Comparison of ENCODE assay signal across 15 cellular contexts in the genomic region with DNA sequence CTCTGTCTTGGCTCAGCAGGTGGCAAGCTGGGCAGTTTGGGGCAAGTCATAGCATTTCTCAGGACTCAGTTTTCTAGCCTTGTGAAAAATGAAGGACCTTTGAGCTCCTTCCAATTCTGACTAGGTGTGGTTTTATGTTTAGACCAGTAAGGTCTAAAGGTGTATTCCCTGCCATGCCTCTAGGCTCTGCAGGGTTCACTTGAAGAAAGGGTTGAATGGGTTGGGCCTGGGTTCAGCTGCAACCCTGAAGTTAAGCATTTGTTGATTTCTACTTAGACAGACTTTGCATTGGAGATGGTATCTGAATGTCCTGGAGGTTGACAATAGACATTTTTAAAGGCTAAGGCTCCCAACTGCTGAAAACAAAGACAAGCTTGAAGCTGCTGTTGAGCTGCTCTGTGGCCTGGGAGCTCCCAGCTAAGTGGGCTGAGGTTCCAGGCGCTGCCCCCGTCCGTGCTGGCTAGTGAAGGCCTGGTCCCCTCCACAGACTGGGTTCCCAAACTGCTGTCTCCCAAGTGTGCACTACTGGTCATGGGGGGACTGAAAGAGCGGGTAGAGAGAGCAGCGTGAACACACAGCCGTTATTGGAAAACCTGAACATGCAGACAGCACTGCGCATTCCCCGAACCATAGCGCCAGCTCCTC.
DNase-seq lines count a peak whose midpoint lies in the region; ATAC-seq and TF ChIP-seq lines count a peak whose summit lies in the region.
"Had no signal": no experiment of that assay in that cellular context is flagged by ENCODE, and none has a peak within 500 bp of the region (broad histone marks: within the 10 kb centered on the region; RNA-seq: fewer than 3 reads in every experiment).

No MANE protein-coding gene starts in this region.

- H3K23ac ChIP-seq in H9 (ENCODE audit: insufficient read length, low read depth, low read length) = no peak overlapping the region

- H4K5ac ChIP-seq in H9 (ENCODE audit: insufficient read length, low read depth, low read length) = no peak overlapping the region

- DNase-seq in H9 (no peak), SJSA1 (ENCODE audit: low read depth in 1 of 2, low spot score in 2 of 2) (no peak), mucosa of descending colon (peak in 1 of 3 donors; percentile 42), SKM-1 (lab: John Stamatoyannopoulos, UW; ENCODE audit: unreplicated experiment) (no peak), SIG-M5 (lab: John Stamatoyannopoulos, UW) (no peak)
- DNase-seq: CD8-positive, alpha-beta memory T cell; DMS79 treated with DMSO at 0.1 percent for 48 hours; NCI-H1105 treated with DMSO at 0.1 percent for 48 hours; NCI-H187; NCI-H226; NCI-H524 treated with DMSO at 0.1 percent for 48 hours; Peyer's patch had no signal

- WGBS in H9 (ENCODE audit: extremely low coverage, insufficient read length, low lambda C conversion rate) = no CpG with 5 or more reads among the region's 9 CpGs

- no peak overlapping the region for H3K4me3 ChIP-seq in SJSA1
- no peak overlapping the region for H3K4me3 ChIP-seq in mucosa of descending colon
- H3K4me3 ChIP-seq: Peyer's patch had no signal

- H2BK5ac ChIP-seq in H9 (ENCODE audit: insufficient read length, low read length) = no peak overlapping the region

- peak overlapping the region; percentile 9; the same call in 1 of the 2 replicates for H3K14ac ChIP-seq in H9 (ENCODE audit: insufficient read depth, low read length)

- H3K4me1 ChIP-seq in H9 (ENCODE audit: insufficient read depth, low read length) (no peaks in the 10 kb centered on the region), SJSA1 (replicated peaks) (peaks cover 83% of the 10 kb centered on the region), mucosa of descending colon (ENCODE audit: low read depth) (peaks cover 12% of the 10 kb centered on the region)

- no peaks in the 10 kb centered on the region for H3K23me2 ChIP-seq in H9 (ENCODE audit: insufficient read length, low read depth, low read length, poor library complexity, severe bottlenecking)

- H3K79me1 ChIP-seq in H9 (ENCODE audit: insufficient read depth, low read depth, low read length, poor library complexity, severe bottlenecking) = no peaks in the 10 kb centered on the region

- no peak overlapping the region for H2BK120ac ChIP-seq in H9 (ENCODE audit: low read depth, low read length, poor library complexity, severe bottlenecking)

- no peak for TF ChIP-seq CTCF in H9 (conservative IDR thresholded peaks at IDR 0.05)
- no peak for TF ChIP-seq CTCF in mucosa of descending colon (IDR thresholded peaks at IDR 0.05)

- no peak overlapping the region for H4K91ac ChIP-seq in H9 (ENCODE audit: insufficient read length, low read depth, low read length)

- H2BK20ac ChIP-seq in H9 (ENCODE audit: low read depth, low read length, poor library complexity, severe bottlenecking) = no peak overlapping the region

- H3K4me3 Mint-ChIP-seq in H9 = no peak overlapping the region
- H3K4me3 Mint-ChIP-seq in stimulated activated memory B cell treated with anti-CD40 and anti-IgM and Interleukin-4, amounts not matched to agents 10 μg/mL and 1 μg/mL and 100 μg/mL, for 72 hours = no peak overlapping the region

- intact Hi-C loops in mucosa of descending colon (cut with DNase I, micrococcal nuclease) = no loop called here

- no peak overlapping the region for H3K9ac ChIP-seq in H9 (ENCODE audit: extremely low read depth, insufficient read length, low read length)

- H3K9me3 ChIP-seq in H9 (ENCODE audit: control insufficient read depth, low read depth, low read length) (no peaks in the 10 kb centered on the region), SJSA1 (replicated peaks) (no peaks in the 10 kb centered on the region), mucosa of descending colon (no peaks in the 10 kb centered on the region)
- H3K9me3 ChIP-seq: Peyer's patch had no signal

- H3K27me3 Mint-ChIP-seq in H9 (ENCODE audit: low read depth) = no peaks in the 10 kb centered on the region
- no peaks in the 10 kb centered on the region for H3K27me3 Mint-ChIP-seq in stimulated activated memory B cell treated with anti-CD40 and anti-IgM and Interleukin-4, amounts not matched to agents 10 μg/mL and 1 μg/mL and 100 μg/mL, for 72 hours

- no peaks in the 10 kb centered on the region for H3K79me2 ChIP-seq in H9 (ENCODE audit: insufficient read depth, low read length)

- ATAC-seq in mucosa of descending colon (peak; percentile 83), GM18498 (IDR thresholded peaks at IDR 0.05; ENCODE audit: unreplicated experiment) (no peak)
- peak; percentile 49 for ATAC-seq in stimulated activated memory B cell treated with anti-CD40 and anti-IgM and Interleukin-4, amounts not matched to agents 10 μg/mL and 1 μg/mL and 100 μg/mL, for 72 hours
- ATAC-seq: Right ventricle myocardium inferior had no signal

- H3K27ac ChIP-seq in H9 (ENCODE audit: insufficient read length, low read depth, low read length) (no peak overlapping the region), SJSA1 (peak overlapping the region; percentile 96)

- peak overlapping the region in 1 of 3 experiments; percentile 35; a peak in 1 of 7 replicates for H3K27ac Mint-ChIP-seq in H9
- H3K27ac Mint-ChIP-seq in stimulated activated memory B cell treated with anti-CD40 and anti-IgM and Interleukin-4, amounts not matched to agents 10 μg/mL and 1 μg/mL and 100 μg/mL, for 72 hours = no peak overlapping the region

- no peaks in the 10 kb centered on the region for H3K36me3 ChIP-seq in SJSA1
- no peaks in the 10 kb centered on the region for H3K36me3 ChIP-seq in mucosa of descending colon (ENCODE audit: low read depth)
- H3K36me3 ChIP-seq: Peyer's patch had no signal

- H2BK12ac ChIP-seq in H9 (ENCODE audit: insufficient read length, low read depth, low read length) = no peak overlapping the region

- no peak overlapping the region for H3K18ac ChIP-seq in H9 (ENCODE audit: insufficient read length, low read depth, low read length)

- no peak overlapping the region for H2BK15ac ChIP-seq in H9 (ENCODE audit: low read depth, low read length)

- H3K9me3 Mint-ChIP-seq in H9 = no peaks in the 10 kb centered on the region
- no peaks in the 10 kb centered on the region for H3K9me3 Mint-ChIP-seq in stimulated activated memory B cell treated with anti-CD40 and anti-IgM and Interleukin-4, amounts not matched to agents 10 μg/mL and 1 μg/mL and 100 μg/mL, for 72 hours
- H3K9me3 Mint-ChIP-seq: CD8-positive, alpha-beta memory T cell had no signal

- H4K20me1 ChIP-seq in H9 (ENCODE audit: control insufficient read depth, insufficient read depth, insufficient read length) = no peaks in the 10 kb centered on the region

- H2AK5ac ChIP-seq in H9 (ENCODE audit: insufficient read length, low read length) = no peak overlapping the region

- H3K4me2 ChIP-seq in H9 (ENCODE audit: insufficient read depth, insufficient read length, low read length) = no peak overlapping the region

- H3K4me1 Mint-ChIP-seq in H9 = peaks cover 27 to 36% of the 10 kb centered on the region in 2 experiments
- H3K4me1 Mint-ChIP-seq in stimulated activated memory B cell treated with anti-CD40 and anti-IgM and Interleukin-4, amounts not matched to agents 10 μg/mL and 1 μg/mL and 100 μg/mL, for 72 hours = peaks cover 33% of the 10 kb centered on the region

- no peak overlapping the region for H2AFZ ChIP-seq in H9 (ENCODE audit: low read length)

- H3K27me3 ChIP-seq in H9 (ENCODE audit: insufficient read depth, low read length) (no peaks in the 10 kb centered on the region), SJSA1 (replicated peaks) (no peaks in the 10 kb centered on the region)
- H3K27me3 ChIP-seq: Peyer's patch had no signal

- H4K8ac ChIP-seq in H9 (replicated peaks; ENCODE audit: insufficient read length, low read depth, low read length) = no peak overlapping the region

- no peak overlapping the region for H3K4ac ChIP-seq in H9 (ENCODE audit: low read depth, low read length)

- H3K36me3 Mint-ChIP-seq in H9 (ENCODE audit: insufficient read depth in 1 of 3, low read depth in 3 of 3) = no peaks in the 10 kb centered on the region; a peak in 2 of 7 replicates
- peaks cover 23% of the 10 kb centered on the region for H3K36me3 Mint-ChIP-seq in stimulated activated memory B cell treated with anti-CD40 and anti-IgM and Interleukin-4, amounts not matched to agents 10 μg/mL and 1 μg/mL and 100 μg/mL, for 72 hours

- no peak overlapping the region for H3K56ac ChIP-seq in H9 (ENCODE audit: insufficient read length, low read depth, low read length)

- H3T11ph ChIP-seq in H9 (ENCODE audit: low read length) = no peak overlapping the region
